Comparison of ENCODE assay signal across 19 cellular contexts in the genomic region with DNA sequence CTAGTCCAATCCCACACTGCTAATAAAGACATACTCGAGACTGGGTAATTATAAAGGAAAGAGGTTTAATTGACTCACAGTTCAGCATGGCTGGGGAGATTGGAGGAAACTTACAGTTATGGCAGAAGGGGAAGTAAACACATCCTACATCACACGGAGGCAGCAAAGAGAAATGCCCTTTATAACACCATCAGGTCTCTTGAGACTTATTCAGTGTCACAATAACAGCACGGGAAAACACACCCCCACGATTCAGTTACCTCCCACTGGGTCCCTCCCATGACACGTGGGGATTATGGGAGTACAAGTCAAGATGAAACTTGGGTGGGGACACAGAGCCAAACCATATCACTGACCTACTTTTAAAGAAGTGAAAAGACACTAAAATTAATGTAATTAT.
DNase-seq lines count a peak whose midpoint lies in the region; ATAC-seq and TF ChIP-seq lines count a peak whose summit lies in the region.
"Had no signal": no experiment of that assay in that cellular context is flagged by ENCODE, and none has a peak within 500 bp of the region (broad histone marks: within the 10 kb centered on the region; RNA-seq: fewer than 3 reads in every experiment).

No MANE protein-coding gene starts in this region.

- no peaks in the 10 kb centered on the region for H3K27me3 ChIP-seq in PC-9 (ENCODE audit: insufficient read depth, low read depth)
- H3K27me3 ChIP-seq in upper lobe of right lung = no peaks in the 10 kb centered on the region
- H3K27me3 ChIP-seq: BE2C had no signal

- H3K27ac ChIP-seq in PC-9 (no peak overlapping the region), upper lobe of right lung (no peak overlapping the region)
- H3K27ac ChIP-seq: 22Rv1, A549, C4-2B had no signal

- no peak overlapping the region for H2AFZ ChIP-seq in PC-9

- no peaks in the 10 kb centered on the region for H3F3A ChIP-seq in PC-9 (ENCODE audit: insufficient read depth, low read depth)

- in situ Hi-C loops in SK-MEL-5 (cut with HindIII; ENCODE audit: low pct_unique_long_range_greater_than_20kb, low sequenced_read_pairs) = no loop called here

- CTCF ChIA-PET in PC-9 (lab: Charles Lee) = no interaction called here

- no peaks in the 10 kb centered on the region for H4K20me1 ChIP-seq in PC-9 (ENCODE audit: insufficient read depth)

- no TSS peak for BruUV-seq in PC-9 (replicated peaks; lab: Mats Ljungman, UMichigan)

- no peaks in the 10 kb centered on the region for H3K79me2 ChIP-seq in PC-9 (ENCODE audit: low read depth)

- no peak overlapping the region for H3K4me2 ChIP-seq in PC-9
- H3K4me2 ChIP-seq: A549 had no signal

- intact Hi-C loops in PC-9 (cut with micrococcal nuclease; ENCODE audit: unreplicated experiment) (no loop called here), upper lobe of right lung (cut with DNase I) (no loop called here)

- no peak overlapping the region for H3K4me3 ChIP-seq in PC-9
- no peak overlapping the region for H3K4me3 ChIP-seq in upper lobe of right lung
- H3K4me3 ChIP-seq: A549 had no signal

- peak; percentile 22 for DNase-seq in NCI-H2171 treated with DMSO at 0.1 percent for 48 hours (lab: John Stamatoyannopoulos, UW)
- DNase-seq in NCI-H2171 (lab: John Stamatoyannopoulos, UW) = no peak
- peak; percentile 51 for DNase-seq in NAMALWA (ENCODE audit: low spot score)
- peak; percentile 9 for DNase-seq in SK-MEL-5 (ENCODE audit: low read depth, low spot score)
- DNase-seq in PC-9 = no peak
- DNase-seq in upper lobe of right lung = no peak
- DNase-seq: ACHN; AML-193; BE2C; Caco-2; CD4-positive, CD25-positive, alpha-beta regulatory T cell; CD8-positive, alpha-beta T cell; DMS153; DND-41; H7; HCEC 1CT had no signal

- TF ChIP-seq CTCF in PC-9 (conservative IDR thresholded peaks at IDR 0.05) (no peak), upper lobe of right lung (IDR thresholded peaks at IDR 0.05) (no peak)

- H3K4me1 ChIP-seq in PC-9 (replicated peaks; ENCODE audit: insufficient read depth) = no peaks in the 10 kb centered on the region
- H3K4me1 ChIP-seq in upper lobe of right lung = no peaks in the 10 kb centered on the region
- H3K4me1 ChIP-seq: A549, BE2C, Caco-2 had no signal

- POLR2A ChIA-PET in PC-9 (lab: Charles Lee; ENCODE audit: unreplicated experiment) = no interaction called here

- H3K36me3 ChIP-seq in PC-9 (ENCODE audit: low read depth) (no peaks in the 10 kb centered on the region), upper lobe of right lung (no peaks in the 10 kb centered on the region)
- H3K36me3 ChIP-seq: BE2C had no signal

- H3K9me2 ChIP-seq in PC-9 (ENCODE audit: insufficient read depth) = no peaks in the 10 kb centered on the region

- no peaks in the 10 kb centered on the region; the same call in 1 of the 2 replicates for H3K9me3 ChIP-seq in PC-9 (ENCODE audit: insufficient read depth, low read depth)
- no peaks in the 10 kb centered on the region for H3K9me3 ChIP-seq in upper lobe of right lung
- H3K9me3 ChIP-seq: A549, BE2C had no signal

- no peak for ATAC-seq in upper lobe of right lung
- ATAC-seq: A549; CD8-positive, alpha-beta T cell had no signal

Comparison
In these comparisons a context has a peak if more than half of its experiments do, and no peak if none do; other contexts are left out.
1. DNase-seq: peak in NCI-H2171 treated with DMSO at 0.1 percent for 48 hours (single experiment), NAMALWA (single experiment) and SK-MEL-5 (single experiment); none in NCI-H2171 (single experiment), PC-9 (0 of 2) and upper lobe of right lung (single experiment).